ENCODE assay signal across 31 cellular contexts in genomic region chr4:86500527-86500926, GRCh38.
DNase-seq lines count a peak whose midpoint lies in the region; ATAC-seq and TF ChIP-seq lines count a peak whose summit lies in the region.
"Had no signal": no experiment of that assay in that cellular context is flagged by ENCODE, and none has a peak within 500 bp of the region (broad histone marks: within the 10 kb centered on the region; RNA-seq: fewer than 3 reads in every experiment).

No MANE protein-coding gene starts in this region.

- H3K4me3 ChIP-seq in A673 (ENCODE audit: low read depth, low read length, poor library complexity, severe bottlenecking) (no peak overlapping the region), RWPE2 (ENCODE audit: severe bottlenecking) (no peak overlapping the region)
- H3K4me3 ChIP-seq: A549, adrenal gland, dorsolateral prefrontal cortex, tibial nerve had no signal

- H3K4me1 Mint-ChIP-seq in stimulated activated effector memory CD8-positive, alpha-beta T cell treated with anti-CD3 and anti-CD28 coated beads, Interleukin-12 subunit alpha, Interleukin-12 subunit beta, amount 100 ng/mL, for 72 hours, result no peaks in the 10 kb centered on the region
- H3K4me1 Mint-ChIP-seq in T-helper 17 cell, result peaks cover 3% of the 10 kb centered on the region
- H3K4me1 Mint-ChIP-seq: activated CD4-positive, alpha-beta T cell treated with anti-CD3 and anti-CD28 coated beads, Interleukin-2, amount 10 ng/mL, durations not matched to agents 7 days and 5 days; activated CD8-positive, alpha-beta memory T cell treated with anti-CD3 and anti-CD28 coated beads, Interleukin-2, amount 10 ng/mL, durations not matched to agents 7 days and 5 days; CD8-positive, alpha-beta memory T cell had no signal

- ATAC-seq in RWPE2 (ENCODE audit: low read depth), result peak; percentile 33; the same call in 1 of the 3 replicates
- ATAC-seq in foreskin keratinocyte, result peak; percentile 24
- ATAC-seq in HG03196 (IDR thresholded peaks at IDR 0.05; ENCODE audit: unreplicated experiment), result no peak
- ATAC-seq in stimulated activated effector memory CD8-positive, alpha-beta T cell treated with anti-CD3 and anti-CD28 coated beads, Interleukin-12 subunit alpha, Interleukin-12 subunit beta, amount 100 ng/mL, for 72 hours, result no peak
- ATAC-seq in T-helper 17 cell, result no peak
- ATAC-seq: A549; activated CD8-positive, alpha-beta memory T cell treated with anti-CD3 and anti-CD28 coated beads, Interleukin-2, amount 10 ng/mL, durations not matched to agents 7 days and 5 days; activated T-cell treated with anti-CD3 and anti-CD28 coated beads, Interleukin-2, amount 50 U/mL, for 72 hours had no signal

- CTCF ChIA-PET in A673 (lab: Charles Lee), result no interaction called here

- TF ChIP-seq CTCF in A673 (conservative IDR thresholded peaks at IDR 0.05; ENCODE audit: low read depth, low read length) (no peak), RWPE2 (IDR thresholded peaks at IDR 0.05; ENCODE audit: poor library complexity, severe bottlenecking) (no peak), foreskin keratinocyte (conservative IDR thresholded peaks at IDR 0.05) (no peak)

- DNase-seq in A673 (ENCODE audit: low spot score), result no peak
- peak; percentile 20 for DNase-seq in HCEC 1CT
- no peak for DNase-seq in RWPE2 (ENCODE audit: low spot score)
- peak in 1 of 2 donors; percentile 11 for DNase-seq in foreskin keratinocyte
- no peak for DNase-seq in activated CD4-positive, CD25-positive, alpha-beta regulatory T cell treated with anti-CD3 and anti-CD28 coated beads, Interleukin-2, amount 50 U/mL, for 72 hours
- no peak for DNase-seq in stimulated activated effector memory CD8-positive, alpha-beta T cell treated with anti-CD3 and anti-CD28 coated beads, Interleukin-12 subunit alpha, Interleukin-12 subunit beta, amount 100 ng/mL, for 72 hours (ENCODE audit: low spot score in 2 of 2)
- no peak for DNase-seq in T-helper 17 cell
- DNase-seq: activated CD4-positive, alpha-beta T cell treated with anti-CD3 and anti-CD28 coated beads, Interleukin-2, amount 10 ng/mL, durations not matched to agents 7 days and 5 days; activated CD8-positive, alpha-beta memory T cell treated with anti-CD3 and anti-CD28 coated beads, Interleukin-2, amount 10 ng/mL, durations not matched to agents 7 days and 5 days; activated naive CD4-positive, alpha-beta T cell; activated T-cell treated with anti-CD3 and anti-CD28 coated beads, Interleukin-2, amount 50 U/mL, for 72 hours; adrenal gland; BE2C; CD8-positive, alpha-beta memory T cell; DMS 273 treated with DMSO at 0.1 percent for 48 hours; dorsolateral prefrontal cortex; head of caudate nucleus; Karpas-422; mammary epithelial cell; NCI-H187; NCI-H2171 treated with DMSO at 0.1 percent for 48 hours; NCI-H524; nephron progenitor cell; retina; SK-N-SH had no signal

- H3K36me3 ChIP-seq in A673 (ENCODE audit: insufficient read depth, low read length, poor library complexity, severe bottlenecking) (no peaks in the 10 kb centered on the region), RWPE2 (ENCODE audit: low read depth) (no peaks in the 10 kb centered on the region)
- H3K36me3 ChIP-seq: adrenal gland, BE2C, tibial nerve had no signal

- intact Hi-C loops in A673 (cut with micrococcal nuclease; ENCODE audit: unreplicated experiment), result no loop called here

- H3K4me1 ChIP-seq in A673 (ENCODE audit: insufficient read depth, low read length, poor library complexity, severe bottlenecking) (peaks cover 56% of the 10 kb centered on the region), RWPE2 (ENCODE audit: insufficient read depth, poor library complexity, severe bottlenecking) (peaks cover 31% of the 10 kb centered on the region), foreskin keratinocyte (peaks cover 17% of the 10 kb centered on the region)
- H3K4me1 ChIP-seq: BE2C had no signal

- no peak overlapping the region for H3K27ac Mint-ChIP-seq in stimulated activated effector memory CD8-positive, alpha-beta T cell treated with anti-CD3 and anti-CD28 coated beads, Interleukin-12 subunit alpha, Interleukin-12 subunit beta, amount 100 ng/mL, for 72 hours
- H3K27ac Mint-ChIP-seq in T-helper 17 cell, result no peak overlapping the region
- H3K27ac Mint-ChIP-seq: activated CD4-positive, alpha-beta T cell treated with anti-CD3 and anti-CD28 coated beads, Interleukin-2, amount 10 ng/mL, durations not matched to agents 7 days and 5 days; activated CD8-positive, alpha-beta memory T cell treated with anti-CD3 and anti-CD28 coated beads, Interleukin-2, amount 10 ng/mL, durations not matched to agents 7 days and 5 days; activated T-cell treated with anti-CD3 and anti-CD28 coated beads, Interleukin-2, amount 50 U/mL, for 72 hours; CD8-positive, alpha-beta memory T cell; nephron progenitor cell had no signal

- no peak overlapping the region for H3K4me3 Mint-ChIP-seq in stimulated activated effector memory CD8-positive, alpha-beta T cell treated with anti-CD3 and anti-CD28 coated beads, Interleukin-12 subunit alpha, Interleukin-12 subunit beta, amount 100 ng/mL, for 72 hours
- H3K4me3 Mint-ChIP-seq in T-helper 17 cell, result no peak overlapping the region
- H3K4me3 Mint-ChIP-seq: activated CD4-positive, alpha-beta T cell treated with anti-CD3 and anti-CD28 coated beads, Interleukin-2, amount 10 ng/mL, durations not matched to agents 7 days and 5 days; activated CD8-positive, alpha-beta memory T cell treated with anti-CD3 and anti-CD28 coated beads, Interleukin-2, amount 10 ng/mL, durations not matched to agents 7 days and 5 days; activated T-cell treated with anti-CD3 and anti-CD28 coated beads, Interleukin-2, amount 50 U/mL, for 72 hours; brain; CD8-positive, alpha-beta memory T cell; nephron progenitor cell had no signal

- H3K9me3 Mint-ChIP-seq in stimulated activated effector memory CD8-positive, alpha-beta T cell treated with anti-CD3 and anti-CD28 coated beads, Interleukin-12 subunit alpha, Interleukin-12 subunit beta, amount 100 ng/mL, for 72 hours, result no peaks in the 10 kb centered on the region
- H3K9me3 Mint-ChIP-seq: activated CD4-positive, alpha-beta T cell treated with anti-CD3 and anti-CD28 coated beads, Interleukin-2, amount 10 ng/mL, durations not matched to agents 7 days and 5 days; activated T-cell treated with anti-CD3 and anti-CD28 coated beads, Interleukin-2, amount 50 U/mL, for 72 hours; brain; CD8-positive, alpha-beta memory T cell; nephron progenitor cell had no signal

- no TSS peak for BruUV-seq in A673 (replicated peaks; lab: Mats Ljungman, UMichigan)

- H3K27me3 ChIP-seq in A673 (replicated peaks; ENCODE audit: insufficient read depth, low read depth, low read length, poor library complexity) (no peaks in the 10 kb centered on the region), RWPE2 (ENCODE audit: insufficient read depth, poor library complexity, severe bottlenecking) (no peaks in the 10 kb centered on the region), foreskin keratinocyte (no peaks in the 10 kb centered on the region)
- H3K27me3 ChIP-seq: adrenal gland, BE2C, dorsolateral prefrontal cortex, tibial nerve had no signal

- POLR2A ChIA-PET in A673 (lab: Charles Lee; ENCODE audit: low non-redundant PET), result no interaction called here

- peaks cover 20% of the 10 kb centered on the region for H3K27me3 Mint-ChIP-seq in T-helper 17 cell

- no peaks in the 10 kb centered on the region for H3K36me3 Mint-ChIP-seq in stimulated activated effector memory CD8-positive, alpha-beta T cell treated with anti-CD3 and anti-CD28 coated beads, Interleukin-12 subunit alpha, Interleukin-12 subunit beta, amount 100 ng/mL, for 72 hours
- H3K36me3 Mint-ChIP-seq in T-helper 17 cell (ENCODE audit: low read depth), result peaks cover 2% of the 10 kb centered on the region
- H3K36me3 Mint-ChIP-seq: activated CD8-positive, alpha-beta memory T cell treated with anti-CD3 and anti-CD28 coated beads, Interleukin-2, amount 10 ng/mL, durations not matched to agents 7 days and 5 days; brain; CD8-positive, alpha-beta memory T cell had no signal

- H3K9me3 ChIP-seq in A673 (ENCODE audit: low read depth, low read length, poor library complexity, severe bottlenecking) (no peaks in the 10 kb centered on the region), RWPE2 (ENCODE audit: severe bottlenecking) (no peaks in the 10 kb centered on the region), T-helper 17 cell (ENCODE audit: control insufficient read depth, low read length, poor library complexity, severe bottlenecking) (no peaks in the 10 kb centered on the region)
- H3K9me3 ChIP-seq: A549, adrenal gland, BE2C, SK-N-SH, tibial nerve had no signal

- peak overlapping the region; percentile 83 for H3K27ac ChIP-seq in A673 (ENCODE audit: low read depth, low read length, poor library complexity, severe bottlenecking)
- no peak overlapping the region for H3K27ac ChIP-seq in RWPE2 (ENCODE audit: poor library complexity, severe bottlenecking)
- H3K27ac ChIP-seq in foreskin keratinocyte, result no peak overlapping the region
- H3K27ac ChIP-seq: A549, adrenal gland, dorsolateral prefrontal cortex, HL-60, RWPE1, tibial nerve had no signal

Comparison
In these comparisons a context has a peak if more than half of its experiments do, and no peak if none do; other contexts are left out.
1. ATAC-seq: peak in RWPE2 (single experiment) and foreskin keratinocyte (single experiment); none in HG03196 (single experiment), stimulated activated effector memory CD8-positive, alpha-beta T cell treated with anti-CD3 and anti-CD28 coated beads, Interleukin-12 subunit alpha, Interleukin-12 subunit beta, amount 100 ng/mL, for 72 hours (single experiment) and T-helper 17 cell (single experiment).